Comparison of ENCODE assay signal across 31 cellular contexts in genomic region chr16:35302859-35303258, GRCh38.
"Had no signal": no experiment of that assay in that cellular context is flagged by ENCODE, and none has a peak within 500 bp of the region (broad histone marks: within the 10 kb centered on the region; RNA-seq: fewer than 3 reads in every experiment).

No MANE protein-coding gene starts in this region.

- DNase-seq: activated B cell treated with CpG ODN at 0.5 μM for 24 hours; activated CD4-positive, alpha-beta memory T cell treated with anti-CD3 and anti-CD28 coated beads for 36 hours; activated CD4-positive, alpha-beta T cell treated with anti-CD3 and anti-CD28 coated beads for 36 hours; activated CD4-positive, alpha-beta T cell treated with anti-CD3 and anti-CD28 coated beads for 48 hours; activated CD4-positive, alpha-beta T cell treated with anti-CD3 and anti-CD28 coated beads, Interleukin-2, amount 50 U/mL, for 1 hour; activated CD4-positive, alpha-beta T cell treated with anti-CD3 and anti-CD28 coated beads, Interleukin-2, amount 50 U/mL, for 4 hours; activated CD4-positive, CD25-positive, alpha-beta regulatory T cell treated with anti-CD3 and anti-CD28 coated beads, Interleukin-2, amount 50 U/mL, for 72 hours; activated CD8-positive, alpha-beta memory T cell treated with anti-CD3 and anti-CD28 coated beads, Interleukin-2, amount 50 U/mL, for 4 hours; activated CD8-positive, alpha-beta T cell treated with anti-CD3 and anti-CD28 coated beads for 36 hours; activated effector memory CD4-positive, alpha-beta T cell treated with anti-CD3 and anti-CD28 coated beads, Interleukin-2, amount 50 U/mL, for 16 hours; activated gamma-delta T cell treated with Interleukin-2 at 50 U/mL for 16 hours; activated naive CD4-positive, alpha-beta T cell; activated naive CD4-positive, alpha-beta T cell treated with anti-CD3 and anti-CD28 coated beads for 36 hours; activated naive CD4-positive, alpha-beta T cell treated with anti-CD3 and anti-CD28 coated beads, Interleukin-2, amount 50 U/mL, for 16 hours; activated naive CD8-positive, alpha-beta T cell treated with anti-CD3 and anti-CD28 coated beads for 36 hours; activated T-cell treated with anti-CD3 and anti-CD28 coated beads for 4 hours; activated T-cell treated with anti-CD3 and anti-CD28 coated beads, Interleukin-2, amount 50 U/mL, for 1 hour; activated T-cell treated with anti-CD3 and anti-CD28 coated beads, Interleukin-2, amount 50 U/mL, for 4 hours; activated T-cell treated with anti-CD3 and anti-CD28 coated beads, Interleukin-2, amount 50 U/mL, for 72 hours; adrenal gland; amniotic stem cell; aorta; body of pancreas; brain microvascular endothelial cell; central memory CD4-positive, alpha-beta T cell; T-helper 2 cell; T-helper 9 cell had no signal

- ATAC-seq: activated CD4-positive, alpha-beta T cell treated with anti-CD3 and anti-CD28 coated beads for 36 hours; activated CD8-positive, alpha-beta T cell treated with anti-CD3 and anti-CD28 coated beads for 36 hours; activated naive CD4-positive, alpha-beta T cell treated with anti-CD3 and anti-CD28 coated beads, Interleukin-2, amount 50 U/mL, for 72 hours; activated T-cell treated with anti-CD3 and anti-CD28 coated beads, Interleukin-2, amount 50 U/mL, for 4 hours; activated T-cell treated with anti-CD3 and anti-CD28 coated beads, Interleukin-2, amount 50 U/mL, for 72 hours; activated T-helper 17 cell treated with anti-CD3 and anti-CD28 coated beads, Interleukin-2, amount 50 U/mL, for 72 hours; body of pancreas had no signal

- H3K27ac ChIP-seq: adrenal gland, body of pancreas, brain microvascular endothelial cell, breast epithelium, VCaP had no signal

- H3K4me3 ChIP-seq: adrenal gland, body of pancreas, breast epithelium had no signal
